Comparison of ENCODE assay signal across 8 cellular contexts in the genomic region with DNA sequence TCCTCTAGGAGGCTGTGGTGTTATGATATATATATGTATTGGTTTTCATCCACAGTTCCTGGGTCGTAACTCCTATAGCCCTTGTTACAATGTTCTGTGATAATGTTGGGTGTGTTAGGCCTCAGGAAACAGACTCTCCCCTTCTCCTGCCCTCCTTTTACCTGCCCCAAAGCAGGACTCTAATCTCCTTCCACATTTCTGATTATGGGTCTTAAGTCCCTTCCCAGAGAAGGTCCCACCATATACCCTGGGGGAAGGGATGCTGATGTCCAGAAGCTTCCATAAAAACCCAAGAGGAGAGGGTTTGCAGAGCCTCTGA. TPM values are rescaled to one million over a fixed set of nuclear protein-coding genes. Genes with fewer than 3 reads are reported as not detected.
DNase-seq lines count a peak whose midpoint lies in the region; ATAC-seq and TF ChIP-seq lines count a peak whose summit lies in the region.

No MANE protein-coding gene starts in this region.

- no peak for ATAC-seq in activated CD8-positive, alpha-beta memory T cell treated with anti-CD3 and anti-CD28 coated beads, Interleukin-2, amount 10 ng/mL, durations not matched to agents 7 days and 5 days
- ATAC-seq in activated naive CD4-positive, alpha-beta T cell treated with anti-CD3 and anti-CD28 coated beads, Interleukin-2, amount 50 U/mL, for 72 hours = no peak

- TF ChIP-seq CTCF in liver (IDR thresholded peaks at IDR 0.05; ENCODE audit: low read depth, low read length, missing input control) (no peak), thyroid gland (IDR thresholded peaks at IDR 0.05) (peak in 3 of 6 experiments; percentile 7 to 19 (median 18))

- peak overlapping the region; percentile 88 for H3K4me3 Mint-ChIP-seq in activated CD8-positive, alpha-beta memory T cell treated with anti-CD3 and anti-CD28 coated beads, Interleukin-2, amount 10 ng/mL, durations not matched to agents 7 days and 5 days

- no peak for TF ChIP-seq POLR2A in thyroid gland (IDR thresholded peaks at IDR 0.05)

- peak overlapping the region; percentile 93 for H3K27ac Mint-ChIP-seq in activated CD8-positive, alpha-beta memory T cell treated with anti-CD3 and anti-CD28 coated beads, Interleukin-2, amount 10 ng/mL, durations not matched to agents 7 days and 5 days
- H3K27ac Mint-ChIP-seq in activated naive CD4-positive, alpha-beta T cell treated with anti-CD3 and anti-CD28 coated beads, Interleukin-2, amount 50 U/mL, for 72 hours = peak overlapping the region; percentile 84 to 87

- WGBS in liver = 19% methylated on average over 1 of the region's 1 CpG
- WGBS in thyroid gland, 2 donors = 12 to 24% methylated on average over 1 of the region's 1 CpG

- peak overlapping the region; percentile 1 to 72 for H3K9ac ChIP-seq in liver (ENCODE audit: low read depth in 1 of 2, low read length in 2 of 2)

- H3K27me3 ChIP-seq in liver (ENCODE audit: control insufficient read depth in 4 of 4, insufficient read depth in 4 of 4, low read length in 3 of 4) (no peaks in the 10 kb centered on the region), thyroid gland (no peaks in the 10 kb centered on the region)

- intact Hi-C loops in thyroid gland (cut with DNase I) = loop anchor here (10.0 kb wide), 1 partner anchor 155 kb away; the partner anchor contains the start of gene RABEP1

- no peaks in the 10 kb centered on the region for H3K9me3 ChIP-seq in liver (ENCODE audit: control insufficient read depth in 4 of 4, low read length in 3 of 4)
- H3K9me3 ChIP-seq in thyroid gland = no peaks in the 10 kb centered on the region

- H3K36me3 ChIP-seq in liver (ENCODE audit: control insufficient read depth in 4 of 4, insufficient read depth in 3 of 4, low read depth in 1 of 4, low read length in 3 of 4) = peaks cover 3 to 31% (median 25%) of the 10 kb centered on the region in 4 donors
- H3K36me3 ChIP-seq in thyroid gland = peaks cover 11 to 24% of the 10 kb centered on the region in 2 donors

- CTCF ChIA-PET in activated CD8-positive, alpha-beta memory T cell treated with anti-CD3 and anti-CD28 coated beads, Interleukin-2, amount 10 ng/mL, durations not matched to agents 7 days and 5 days (lab: Charles Lee) = interaction anchor here (0.6 to 5.7 kb wide), 35 partner anchors 10 to 1000 kb away, joined by 3 to 74 read pairs (median 4); partner anchors contain the start of genes DERL2, DHX33, MIS12 and NLRP1

- no peaks in the 10 kb centered on the region for H3K9me3 Mint-ChIP-seq in activated CD8-positive, alpha-beta memory T cell treated with anti-CD3 and anti-CD28 coated beads, Interleukin-2, amount 10 ng/mL, durations not matched to agents 7 days and 5 days (ENCODE audit: low read depth)
- H3K9me3 Mint-ChIP-seq in activated naive CD4-positive, alpha-beta T cell treated with anti-CD3 and anti-CD28 coated beads, Interleukin-2, amount 50 U/mL, for 72 hours = no peaks in the 10 kb centered on the region

- H3K27ac ChIP-seq in liver (ENCODE audit: low read depth in 1 of 2, low read length in 2 of 2) (peak overlapping the region in 1 of 2 donors; percentile 78), thyroid gland (peak overlapping the region; percentile 46 to 50 (median 49))

- no peak for DNase-seq in activated CD8-positive, alpha-beta memory T cell treated with anti-CD3 and anti-CD28 coated beads, Interleukin-2, amount 10 ng/mL, durations not matched to agents 7 days and 5 days
- DNase-seq in activated CD8-positive, alpha-beta memory T cell treated with anti-CD3 and anti-CD28 coated beads, Interleukin-2, amount 50 U/mL, for 4 hours = no peak
- no peak for DNase-seq in activated naive CD4-positive, alpha-beta T cell treated with anti-CD3 and anti-CD28 coated beads, Interleukin-2, amount 50 U/mL, for 72 hours (ENCODE audit: low spot score in 2 of 2)
- DNase-seq in thyroid gland (no peak), GOT3 (lab: John Stamatoyannopoulos, UW) (no peak), inferior parietal cortex (ENCODE audit: extremely low spot score) (no peak)
- DNase-seq in stimulated activated naive CD4-positive, alpha-beta T cell treated with Interleukin-2 at 50 U/mL for 16 hours (lab: John Stamatoyannopoulos, UW) = no peak

- H3K4me1 ChIP-seq in liver (ENCODE audit: control insufficient read depth in 4 of 4, insufficient read depth in 4 of 4, low read length in 3 of 4) (peaks cover 0 to 15% (median 11%) of the 10 kb centered on the region in 4 donors), thyroid gland (peaks cover 10% of the 10 kb centered on the region in 2 donors)

- H3K4me3 ChIP-seq in liver (ENCODE audit: low read depth in 1 of 3, low read length in 3 of 3) (no peak overlapping the region), thyroid gland (replicated peaks in 1 of 3) (no peak overlapping the region)

- H3K27me3 Mint-ChIP-seq in activated CD8-positive, alpha-beta memory T cell treated with anti-CD3 and anti-CD28 coated beads, Interleukin-2, amount 10 ng/mL, durations not matched to agents 7 days and 5 days = no peaks in the 10 kb centered on the region

- no peak for TF ChIP-seq RAD21 in liver (IDR thresholded peaks at IDR 0.05)

- peaks cover 43% of the 10 kb centered on the region for H3K4me1 Mint-ChIP-seq in activated CD8-positive, alpha-beta memory T cell treated with anti-CD3 and anti-CD28 coated beads, Interleukin-2, amount 10 ng/mL, durations not matched to agents 7 days and 5 days

- peaks cover 34% of the 10 kb centered on the region for H3K36me3 Mint-ChIP-seq in activated CD8-positive, alpha-beta memory T cell treated with anti-CD3 and anti-CD28 coated beads, Interleukin-2, amount 10 ng/mL, durations not matched to agents 7 days and 5 days
- H3K36me3 Mint-ChIP-seq in activated naive CD4-positive, alpha-beta T cell treated with anti-CD3 and anti-CD28 coated beads, Interleukin-2, amount 50 U/mL, for 72 hours = peaks cover 23 to 37% of the 10 kb centered on the region in 2 donors

TF ChIP-seq in liver, 16 proteins besides CTCF, POLR2A, EP300 and RAD21:
- TF ChIP-seq JUND (IDR thresholded peaks at IDR 0.05) (no peak), NR2F2 (IDR thresholded peaks at IDR 0.05) (peak; percentile 6)
- TF ChIP-seq, protein P1, sequence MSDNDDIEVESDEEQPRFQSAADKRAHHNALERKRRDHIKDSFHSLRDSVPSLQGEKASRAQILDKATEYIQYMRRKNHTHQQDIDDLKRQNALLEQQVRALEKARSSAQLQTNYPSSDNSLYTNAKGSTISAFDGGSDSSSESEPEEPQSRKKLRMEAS (IDR thresholded peaks at IDR 0.05) = no peak

RNA-seq across cellular contexts. Expression of gene C1QBP, which starts 0.5 kb away (rescaled TPM):
- 100 to 1,000 TPM; 166 to 240 TPM for total RNA-seq in activated CD8-positive, alpha-beta memory T cell treated with anti-CD3 and anti-CD28 coated beads, Interleukin-2, amount 10 ng/mL, durations not matched to agents 7 days and 5 days
- total RNA-seq in activated naive CD4-positive, alpha-beta T cell treated with anti-CD3 and anti-CD28 coated beads, Interleukin-2, amount 50 U/mL, for 72 hours = 100 to 1,000 TPM; 234 to 350 TPM
- total RNA-seq in liver (100 to 1,000 TPM in 1 of 2 donors, 10 to 100 TPM in 1; 94.9 to 107 TPM), thyroid gland (100 to 1,000 TPM in 3 of 4 donors, 10 to 100 TPM in 1; 75.4 to 143 (median 113) TPM)
- polyA plus RNA-seq in liver = 100 to 1,000 TPM; 118 to 123 TPM

RNA-seq across cellular contexts. Expression of gene RPAIN, which starts 19.4 kb away (rescaled TPM):
- 10 to 100 TPM; 50.7 to 55.5 TPM for total RNA-seq in activated CD8-positive, alpha-beta memory T cell treated with anti-CD3 and anti-CD28 coated beads, Interleukin-2, amount 10 ng/mL, durations not matched to agents 7 days and 5 days
- 10 to 100 TPM; 49.1 to 61.3 TPM for total RNA-seq in activated naive CD4-positive, alpha-beta T cell treated with anti-CD3 and anti-CD28 coated beads, Interleukin-2, amount 50 U/mL, for 72 hours
- total RNA-seq in liver (10 to 100 TPM; 21.7 to 37.0 TPM), thyroid gland (10 to 100 TPM; 33.9 to 67.1 (median 49.4) TPM)
- polyA plus RNA-seq in liver = 10 to 100 TPM; 10.9 to 34.0 TPM

RNA-seq across cellular contexts. Expression of gene NUP88, which starts 19.9 kb away (rescaled TPM):
- 100 to 1,000 TPM; 117 to 123 TPM for total RNA-seq in activated CD8-positive, alpha-beta memory T cell treated with anti-CD3 and anti-CD28 coated beads, Interleukin-2, amount 10 ng/mL, durations not matched to agents 7 days and 5 days
- total RNA-seq in activated naive CD4-positive, alpha-beta T cell treated with anti-CD3 and anti-CD28 coated beads, Interleukin-2, amount 50 U/mL, for 72 hours = 100 to 1,000 TPM; 121 to 136 TPM
- total RNA-seq in liver = 100 to 1,000 TPM in 1 of 2 donors, 10 to 100 TPM in 1; 61.4 to 124 TPM
- 10 to 100 TPM; 39.6 to 53.4 TPM for polyA plus RNA-seq in liver
- total RNA-seq in thyroid gland = 100 to 1,000 TPM in 3 of 4 donors, 10 to 100 TPM in 1; 84.8 to 158 (median 134) TPM

RNA-seq across cellular contexts. Expression of gene DHX33, which starts 29.4 kb away (rescaled TPM):
- 10 to 100 TPM; 21.9 to 29.4 TPM for total RNA-seq in activated CD8-positive, alpha-beta memory T cell treated with anti-CD3 and anti-CD28 coated beads, Interleukin-2, amount 10 ng/mL, durations not matched to agents 7 days and 5 days
- 10 to 100 TPM; 15.8 to 32.7 TPM for total RNA-seq in activated naive CD4-positive, alpha-beta T cell treated with anti-CD3 and anti-CD28 coated beads, Interleukin-2, amount 50 U/mL, for 72 hours
- total RNA-seq in liver (10 to 100 TPM in 1 of 2 donors, 1 to 10 TPM in 1; 7.7 to 12.7 TPM), thyroid gland (10 to 100 TPM in 2 of 4 donors, 1 to 10 TPM in 2; 9.2 to 11.2 (median 9.8) TPM)
- polyA plus RNA-seq in liver = 1 to 10 TPM; 2.5 to 6.4 TPM

RNA-seq across cellular contexts. Expression of gene DERL2, which starts 46.6 kb away (rescaled TPM):
- 10 to 100 TPM; 52.5 to 79.0 TPM for total RNA-seq in activated CD8-positive, alpha-beta memory T cell treated with anti-CD3 and anti-CD28 coated beads, Interleukin-2, amount 10 ng/mL, durations not matched to agents 7 days and 5 days
- 10 to 100 TPM; 58.3 to 63.8 TPM for total RNA-seq in activated naive CD4-positive, alpha-beta T cell treated with anti-CD3 and anti-CD28 coated beads, Interleukin-2, amount 50 U/mL, for 72 hours
- total RNA-seq in liver (10 to 100 TPM; 35.8 to 37.7 TPM), thyroid gland (100 to 1,000 TPM in 1 of 4 donors, 10 to 100 TPM in 3; 29.6 to 107 (median 52.5) TPM)
- polyA plus RNA-seq in liver = 10 to 100 TPM; 54.1 to 75.3 TPM
